Comparison of ENCODE assay signal across 34 cellular contexts in genomic region chr3:4880850-4881249, GRCh38.
"Had no signal": no experiment of that assay in that cellular context is flagged by ENCODE, and none has a peak within 500 bp of the region (broad histone marks: within the 10 kb centered on the region; RNA-seq: fewer than 3 reads in every experiment).

No MANE protein-coding gene starts in this region.

- ATAC-seq: activated CD8-positive, alpha-beta T cell treated with anti-CD3 and anti-CD28 coated beads for 36 hours; activated naive CD4-positive, alpha-beta T cell treated with anti-CD3 and anti-CD28 coated beads, Interleukin-2, amount 50 U/mL, for 72 hours; activated T-cell treated with anti-CD3 and anti-CD28 coated beads, Interleukin-2, amount 50 U/mL, for 4 hours; activated T-cell treated with anti-CD3 and anti-CD28 coated beads, Interleukin-2, amount 50 U/mL, for 72 hours; activated T-helper 17 cell treated with anti-CD3 and anti-CD28 coated beads, Interleukin-2, amount 50 U/mL, for 72 hours; body of pancreas had no signal

- H3K4me3 ChIP-seq: adrenal gland, body of pancreas, breast epithelium had no signal

- H3K27ac ChIP-seq: adrenal gland, body of pancreas, brain microvascular endothelial cell, breast epithelium, VCaP had no signal

- H3K4me1 ChIP-seq: adrenal gland, breast epithelium had no signal

- H3K27me3 ChIP-seq: adrenal gland, body of pancreas, brain microvascular endothelial cell, breast epithelium had no signal

- FAIRE-seq: astrocyte, TTC549 had no signal

- H3K9me3 ChIP-seq: adrenal gland, body of pancreas, breast epithelium had no signal

- H3K36me3 ChIP-seq: adrenal gland, brain microvascular endothelial cell, breast epithelium had no signal

- DNase-seq: activated B cell treated with CpG ODN at 0.5 μM for 24 hours; activated CD4-positive, alpha-beta memory T cell treated with anti-CD3 and anti-CD28 coated beads for 36 hours; activated CD4-positive, alpha-beta T cell treated with anti-CD3 and anti-CD28 coated beads for 4 hours; activated CD4-positive, alpha-beta T cell treated with anti-CD3 and anti-CD28 coated beads, Interleukin-2, amount 10 ng/mL, durations not matched to agents 24 days and 14 days; activated CD4-positive, alpha-beta T cell treated with anti-CD3 and anti-CD28 coated beads, Interleukin-2, amount 50 U/mL, for 1 hour; activated CD4-positive, alpha-beta T cell treated with anti-CD3 and anti-CD28 coated beads, Interleukin-2, amount 50 U/mL, for 4 hours; activated CD4-positive, CD25-positive, alpha-beta regulatory T cell treated with anti-CD3 and anti-CD28 coated beads, Interleukin-2, amount 50 U/mL, for 72 hours; activated CD8-positive, alpha-beta memory T cell treated with anti-CD3 and anti-CD28 coated beads, Interleukin-2, amount 50 U/mL, for 4 hours; activated CD8-positive, alpha-beta T cell treated with anti-CD3 and anti-CD28 coated beads for 36 hours; activated effector memory CD4-positive, alpha-beta T cell treated with anti-CD3 and anti-CD28 coated beads, Interleukin-2, amount 50 U/mL, for 16 hours; activated gamma-delta T cell treated with Interleukin-2 at 50 U/mL for 16 hours; activated naive CD4-positive, alpha-beta T cell; activated naive CD4-positive, alpha-beta T cell treated with anti-CD3 and anti-CD28 coated beads for 36 hours; activated naive CD4-positive, alpha-beta T cell treated with anti-CD3 and anti-CD28 coated beads, Interleukin-2, amount 50 U/mL, for 16 hours; activated naive CD8-positive, alpha-beta T cell treated with anti-CD3 and anti-CD28 coated beads for 36 hours; activated T-cell treated with anti-CD3 and anti-CD28 coated beads for 4 hours; activated T-cell treated with anti-CD3 and anti-CD28 coated beads, Interleukin-2, amount 50 U/mL, for 1 hour; activated T-cell treated with anti-CD3 and anti-CD28 coated beads, Interleukin-2, amount 50 U/mL, for 4 hours; activated T-cell treated with anti-CD3 and anti-CD28 coated beads, Interleukin-2, amount 50 U/mL, for 72 hours; adrenal gland; amniotic stem cell; aorta; body of pancreas; brain microvascular endothelial cell; cerebellar nuclear complex; T-helper 1 cell; T-helper 2 cell; T-helper 9 cell had no signal
